Comparison of ENCODE assay signal across 14 cellular contexts in genomic region chr21:44547656-44548331, GRCh38. TPM values are rescaled to one million over a fixed set of nuclear protein-coding genes. Genes with fewer than 3 reads are reported as not detected.
A peak's percentile ranks its signal among the peaks of the same experiment; 100 is the strongest.
DNase-seq lines count a peak whose midpoint lies in the region; ATAC-seq and TF ChIP-seq lines count a peak whose summit lies in the region.
"Had no signal": no experiment of that assay in that cellular context is flagged by ENCODE, and none has a peak within 500 bp of the region (broad histone marks: within the 10 kb centered on the region; RNA-seq: fewer than 3 reads in every experiment).

No MANE protein-coding gene starts in this region.

- H3K4me3 ChIP-seq in Peyer's patch: no peak overlapping the region
- H3K4me3 ChIP-seq: upper lobe of left lung had no signal

- peak; percentile 94 for ATAC-seq in CD4-positive, alpha-beta T cell (ENCODE audit: poor library complexity)
- ATAC-seq in HG03469 (IDR thresholded peaks at IDR 0.05; ENCODE audit: unreplicated experiment): no peak
- ATAC-seq: PC-3 had no signal

- in situ Hi-C loops in GM13977 (cut with MboI; ENCODE audit: low pct_unique_long_range_greater_than_20kb, low sequenced_read_pairs, unreplicated experiment): no loop called here

- peak in 8 of 10 experiments; percentile 16 to 50 (median 31) for DNase-seq in CD4-positive, alpha-beta T cell
- DNase-seq in Peyer's patch: peak in 2 of 3 donors; percentile 22 to 48
- DNase-seq in activated naive CD4-positive, alpha-beta T cell treated with Interleukin-2 at 50 U/mL for 16 hours: peak; percentile 17
- no peak for DNase-seq in nephron progenitor cell
- DNase-seq in NCI-H345 treated with DMSO at 0.1 percent for 48 hours (lab: John Stamatoyannopoulos, UW; ENCODE audit: unreplicated experiment): no peak
- DNase-seq in cardiac septum (ENCODE audit: low spot score): no peak
- DNase-seq in GM13977 (ENCODE audit: low spot score): no peak
- DNase-seq: esophagus squamous epithelium, NCI-H1105, PC-3, upper lobe of left lung had no signal

- POLR2A ChIA-PET in CD4-positive, alpha-beta T cell (lab: Charles Lee): interaction anchor here (0.9 to 2.4 kb wide), 6 partner anchors 11 to 195 kb away, joined by 4 to 19 read pairs (median 6); partner anchors contain the start of genes KRTAP10-5 and KRTAP12-3

- peak overlapping the region; percentile 90 for H3K27ac Mint-ChIP-seq in CD4-positive, alpha-beta T cell
- peak overlapping the region; percentile 20 for H3K27ac Mint-ChIP-seq in nephron progenitor cell
- H3K27ac Mint-ChIP-seq: CD14-positive monocyte had no signal

- no peak for TF ChIP-seq POLR2A in Peyer's patch (IDR thresholded peaks at IDR 0.05)

- peaks cover 40% of the 10 kb centered on the region for H3K36me3 Mint-ChIP-seq in CD4-positive, alpha-beta T cell (ENCODE audit: low read depth)
- peaks cover 18% of the 10 kb centered on the region for H3K36me3 Mint-ChIP-seq in nephron progenitor cell (ENCODE audit: low read depth)
- H3K36me3 Mint-ChIP-seq: CD14-positive monocyte had no signal

- H3K9me3 Mint-ChIP-seq in CD4-positive, alpha-beta T cell: peaks cover 19% of the 10 kb centered on the region
- peaks cover 27% of the 10 kb centered on the region for H3K9me3 Mint-ChIP-seq in nephron progenitor cell

- H3K27ac ChIP-seq in CD4-positive, alpha-beta T cell (ENCODE audit: low read depth, low read length): peak overlapping the region; percentile 6
- peak overlapping the region in 1 of 4 donors; percentile 44 for H3K27ac ChIP-seq in Peyer's patch
- H3K27ac ChIP-seq: esophagus squamous epithelium, upper lobe of left lung had no signal

- no peaks in the 10 kb centered on the region for H3K27me3 ChIP-seq in CD4-positive, alpha-beta T cell (ENCODE audit: control insufficient read depth, insufficient read depth, low read length)
- H3K27me3 ChIP-seq in Peyer's patch: no peaks in the 10 kb centered on the region
- H3K27me3 ChIP-seq: upper lobe of left lung had no signal

- CTCF ChIA-PET in CD4-positive, alpha-beta T cell (lab: Charles Lee): interaction anchor here (0.9 kb wide), 1 partner anchor 119 kb away, joined by 3 read pairs; the partner anchor contains the start of gene KRTAP12-2

- no peaks in the 10 kb centered on the region for H3K4me1 ChIP-seq in Peyer's patch

- H3K4me1 Mint-ChIP-seq in CD4-positive, alpha-beta T cell (ENCODE audit: low read depth): peaks cover 33% of the 10 kb centered on the region
- H3K4me1 Mint-ChIP-seq in nephron progenitor cell: peaks cover 44% of the 10 kb centered on the region
- H3K4me1 Mint-ChIP-seq: CD14-positive monocyte had no signal

- TF ChIP-seq CTCF in CD4-positive, alpha-beta T cell (IDR thresholded peaks at IDR 0.05): no peak
- TF ChIP-seq CTCF in Peyer's patch (IDR thresholded peaks at IDR 0.05) (no peak), nephron progenitor cell (IDR thresholded peaks at IDR 0.05) (no peak), GM13977 (IDR thresholded peaks at IDR 0.05; ENCODE audit: extremely low read depth, insufficient read depth, missing control alignments) (no peak)

- intact Hi-C loops in CD4-positive, alpha-beta T cell (cut with DNase I, micrococcal nuclease): loop anchor here (2.0 to 10.0 kb wide), 3 partner anchors 67 to 110 kb away; partner anchors contain the start of genes KRTAP10-8 (in 1 of the 2) and KRTAP12-3 (in 1 of the 2)
- intact Hi-C loops in cardiac septum (cut with DNase I): no loop called here

- no peaks in the 10 kb centered on the region for H3K36me3 ChIP-seq in Peyer's patch
- H3K36me3 ChIP-seq: esophagus squamous epithelium, upper lobe of left lung had no signal

- H3K9me3 ChIP-seq in CD4-positive, alpha-beta T cell (ENCODE audit: control insufficient read depth, low read length): peaks cover 15% of the 10 kb centered on the region
- H3K9me3 ChIP-seq in Peyer's patch: peaks cover 0 to 7% (median 0%) of the 10 kb centered on the region in 4 donors

- H3K27me3 Mint-ChIP-seq in CD4-positive, alpha-beta T cell: no peaks in the 10 kb centered on the region
- H3K27me3 Mint-ChIP-seq in nephron progenitor cell (ENCODE audit: low read depth, poor library complexity): peaks cover 7% of the 10 kb centered on the region

- peak overlapping the region; percentile 83 for H3K4me3 Mint-ChIP-seq in CD4-positive, alpha-beta T cell
- H3K4me3 Mint-ChIP-seq in nephron progenitor cell: no peak overlapping the region

RNA-seq across cellular contexts. Expression of gene KRTAP10-2, which starts 3.5 kb away (rescaled TPM):
- total RNA-seq in CD4-positive, alpha-beta T cell: not detected
- total RNA-seq in Peyer's patch: not detected
- total RNA-seq in cardiac septum: not detected
- total RNA-seq: esophagus squamous epithelium, omental fat pad, PC-3, upper lobe of left lung had no signal

RNA-seq across cellular contexts. Expression of gene KRTAP10-1, which starts 7.8 kb away (rescaled TPM):
- total RNA-seq in CD4-positive, alpha-beta T cell: not detected
- total RNA-seq in Peyer's patch (not detected), cardiac septum (not detected)
- total RNA-seq: esophagus squamous epithelium, omental fat pad, PC-3, upper lobe of left lung had no signal

RNA-seq across cellular contexts. Expression of gene KRTAP10-3, which starts 10.8 kb away (rescaled TPM):
- total RNA-seq in CD4-positive, alpha-beta T cell: not detected
- not detected for total RNA-seq in Peyer's patch
- not detected for total RNA-seq in cardiac septum
- total RNA-seq: esophagus squamous epithelium, omental fat pad, PC-3, upper lobe of left lung had no signal

RNA-seq across cellular contexts. Expression of gene KRTAP10-4, which starts 25.7 kb away (rescaled TPM):
- not detected for total RNA-seq in CD4-positive, alpha-beta T cell
- total RNA-seq in Peyer's patch (not detected), cardiac septum (not detected)
- total RNA-seq: esophagus squamous epithelium, omental fat pad, PC-3, upper lobe of left lung had no signal

RNA-seq across cellular contexts. Expression of gene KRTAP10-5, which starts 32.6 kb away (rescaled TPM):
- not detected for total RNA-seq in CD4-positive, alpha-beta T cell
- total RNA-seq in Peyer's patch: not detected
- total RNA-seq in cardiac septum: not detected
- total RNA-seq: esophagus squamous epithelium, omental fat pad, PC-3, upper lobe of left lung had no signal

Comparison
In these comparisons a context has a peak if more than half of its experiments do, and no peak if none do; other contexts are left out.
1. DNase-seq: peak in CD4-positive, alpha-beta T cell (8 of 10), Peyer's patch (2 of 3) and activated naive CD4-positive, alpha-beta T cell treated with Interleukin-2 at 50 U/mL for 16 hours (single experiment); none in nephron progenitor cell (single experiment), NCI-H345 treated with DMSO at 0.1 percent for 48 hours (single experiment), cardiac septum (single experiment) and GM13977 (single experiment).